Comparison of ENCODE assay signal across 12 cellular contexts in genomic region chr7:47318395-47319182, GRCh38.
DNase-seq lines count a peak whose midpoint lies in the region; ATAC-seq and TF ChIP-seq lines count a peak whose summit lies in the region.
"Had no signal": no experiment of that assay in that cellular context is flagged by ENCODE, and none has a peak within 500 bp of the region (broad histone marks: within the 10 kb centered on the region; RNA-seq: fewer than 3 reads in every experiment).

No MANE protein-coding gene starts in this region.

- TF ChIP-seq CTCF in spleen (IDR thresholded peaks at IDR 0.05 in 8 of 11, conservative IDR thresholded peaks at IDR 0.05 in 3 of 11) = no peak

- H3K4me1 ChIP-seq in spleen = peaks cover 0 to 41% (median 16%) of the 10 kb centered on the region in 6 donors
- H3K4me1 ChIP-seq: Peyer's patch had no signal

- in situ Hi-C loops in ACHN (cut with HindIII; ENCODE audit: low pct_ligation_motif_present, low pct_unique_long_range_greater_than_20kb, low sequenced_read_pairs) = no loop called here

- TF ChIP-seq POLR2A in spleen (IDR thresholded peaks at IDR 0.05) = no peak

- peaks cover 6% of the 10 kb centered on the region for H3K36me3 Mint-ChIP-seq in activated T-helper 2 cell treated with anti-CD3 and anti-CD28 coated beads, Interferon-gamma antibody, Interleukin-2, Interleukin-4, amounts not matched to agents 10 μg/mL and 5 μg/mL and 100 μg/mL, durations not matched to agents 14 hours and 24 hours and 36 hours (ENCODE audit: low read depth)

- peak overlapping the region; percentile 25 for H3K27ac Mint-ChIP-seq in activated T-helper 2 cell treated with anti-CD3 and anti-CD28 coated beads, Interferon-gamma antibody, Interleukin-2, Interleukin-4, amounts not matched to agents 10 μg/mL and 5 μg/mL and 100 μg/mL, durations not matched to agents 14 hours and 24 hours and 36 hours

- no peak overlapping the region for H3K4me3 Mint-ChIP-seq in activated T-helper 2 cell treated with anti-CD3 and anti-CD28 coated beads, Interferon-gamma antibody, Interleukin-2, Interleukin-4, amounts not matched to agents 10 μg/mL and 5 μg/mL and 100 μg/mL, durations not matched to agents 14 hours and 24 hours and 36 hours (ENCODE audit: low read depth)
- H3K4me3 Mint-ChIP-seq: naive B cell had no signal

- peaks cover 3 to 78% (median 17%) of the 10 kb centered on the region in 6 donors for H3K36me3 ChIP-seq in spleen

- H3K4me3 ChIP-seq in spleen = no peak overlapping the region
- H3K4me3 ChIP-seq: Peyer's patch had no signal

- H3K27me3 Mint-ChIP-seq in activated T-helper 2 cell treated with anti-CD3 and anti-CD28 coated beads, Interferon-gamma antibody, Interleukin-2, Interleukin-4, amounts not matched to agents 10 μg/mL and 5 μg/mL and 100 μg/mL, durations not matched to agents 14 hours and 24 hours and 36 hours (ENCODE audit: low read depth) = no peaks in the 10 kb centered on the region
- H3K27me3 Mint-ChIP-seq: naive B cell had no signal

- DNase-seq in GM19240 (ENCODE audit: insufficient read length, low spot score) (peak; percentile 19), spleen (no peak), ACHN (no peak)
- DNase-seq in activated T-helper 2 cell treated with anti-CD3 and anti-CD28 coated beads, Interferon-gamma antibody, Interleukin-2, Interleukin-4, amounts not matched to agents 10 μg/mL and 5 μg/mL and 100 μg/mL, durations not matched to agents 14 hours and 24 hours and 36 hours (ENCODE audit: low spot score) = no peak
- no peak for DNase-seq in stimulated activated CD4-positive, alpha-beta T cell treated with anti-CD3 and anti-CD28 coated beads, Interleukin-1b, Interleukin-23, amount 100 ng/mL, for 48 hours
- no peak for DNase-seq in stimulated activated CD4-positive, alpha-beta T cell treated with anti-CD3 and anti-CD28 coated beads, Interleukin-15, amount 100 ng/mL, for 24 hours
- DNase-seq: DMS79 treated with DMSO at 0.1 percent for 48 hours, erythroblast, naive B cell, Peyer's patch, small intestine had no signal

- no peaks in the 10 kb centered on the region for H3K9me3 ChIP-seq in spleen
- H3K9me3 ChIP-seq: Peyer's patch had no signal

- H3K27me3 ChIP-seq in spleen (replicated peaks in 1 of 7) = no peaks in the 10 kb centered on the region
- H3K27me3 ChIP-seq: Peyer's patch had no signal

- no peaks in the 10 kb centered on the region for H3K9me3 Mint-ChIP-seq in activated T-helper 2 cell treated with anti-CD3 and anti-CD28 coated beads, Interferon-gamma antibody, Interleukin-2, Interleukin-4, amounts not matched to agents 10 μg/mL and 5 μg/mL and 100 μg/mL, durations not matched to agents 14 hours and 24 hours and 36 hours

- intact Hi-C loops in activated T-helper 2 cell treated with anti-CD3 and anti-CD28 coated beads, Interferon-gamma antibody, Interleukin-2, Interleukin-4, amounts not matched to agents 10 μg/mL and 5 μg/mL and 100 μg/mL, durations not matched to agents 14 hours and 24 hours and 36 hours (cut with micrococcal nuclease) = no loop called here
- intact Hi-C loops in spleen (cut with DNase I; ENCODE audit: low total_unique reads) = no loop called here

- WGBS in spleen, 5 donors = 76 to 90% (median 86%) methylated on average over 9 of the region's 9 CpGs

- H3K4me1 Mint-ChIP-seq in activated T-helper 2 cell treated with anti-CD3 and anti-CD28 coated beads, Interferon-gamma antibody, Interleukin-2, Interleukin-4, amounts not matched to agents 10 μg/mL and 5 μg/mL and 100 μg/mL, durations not matched to agents 14 hours and 24 hours and 36 hours (ENCODE audit: low read depth) = peaks cover 26% of the 10 kb centered on the region

- ATAC-seq in GM21825 (IDR thresholded peaks at IDR 0.05; ENCODE audit: unreplicated experiment) = peak; percentile 83

- peak overlapping the region in 5 of 8 donors; percentile 16 to 38 (median 22) for H3K27ac ChIP-seq in spleen
